1 cellular context compared by ENCODE assay signal in the genomic region with DNA sequence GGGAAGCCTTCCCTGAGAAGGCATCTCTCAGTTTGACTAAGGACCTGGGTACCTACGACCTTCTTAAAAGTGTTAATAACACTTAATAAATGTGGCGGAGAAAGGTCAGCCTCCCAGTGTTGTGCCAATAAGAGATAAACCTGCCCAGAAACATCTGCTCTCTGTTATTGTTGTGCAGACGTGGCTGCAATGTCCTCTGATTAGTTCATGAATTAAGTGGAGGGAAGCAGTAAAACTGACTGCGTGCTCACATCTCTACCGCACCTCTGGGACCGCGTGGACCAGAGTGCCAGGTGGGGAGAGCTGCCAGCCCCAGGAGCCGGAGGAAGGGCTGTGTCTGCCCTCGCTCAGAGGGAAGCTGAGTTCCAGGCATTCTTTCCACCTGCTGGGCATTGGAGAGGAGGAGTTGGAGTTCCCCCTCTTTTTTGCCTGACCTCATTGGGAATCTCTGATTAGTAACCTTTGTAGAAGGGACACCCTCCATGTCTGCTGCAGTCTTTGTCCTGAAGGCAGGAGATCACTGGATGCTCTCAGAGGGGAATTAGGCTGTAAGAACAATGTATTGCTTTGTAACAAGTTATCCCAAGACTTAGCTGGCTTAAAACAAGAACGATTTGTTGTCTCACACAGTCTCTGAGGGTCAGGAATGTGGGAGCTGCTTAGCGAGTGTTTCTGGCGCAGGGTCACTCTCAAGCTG.
TF ChIP-seq lines count a peak whose summit lies in the region.

No MANE protein-coding gene starts in this region.

TF ChIP-seq in GM23338, 12 proteins besides CTCF, POLR2A, EP300 and RAD21 (continued from another document):
- TF ChIP-seq, protein P1, sequence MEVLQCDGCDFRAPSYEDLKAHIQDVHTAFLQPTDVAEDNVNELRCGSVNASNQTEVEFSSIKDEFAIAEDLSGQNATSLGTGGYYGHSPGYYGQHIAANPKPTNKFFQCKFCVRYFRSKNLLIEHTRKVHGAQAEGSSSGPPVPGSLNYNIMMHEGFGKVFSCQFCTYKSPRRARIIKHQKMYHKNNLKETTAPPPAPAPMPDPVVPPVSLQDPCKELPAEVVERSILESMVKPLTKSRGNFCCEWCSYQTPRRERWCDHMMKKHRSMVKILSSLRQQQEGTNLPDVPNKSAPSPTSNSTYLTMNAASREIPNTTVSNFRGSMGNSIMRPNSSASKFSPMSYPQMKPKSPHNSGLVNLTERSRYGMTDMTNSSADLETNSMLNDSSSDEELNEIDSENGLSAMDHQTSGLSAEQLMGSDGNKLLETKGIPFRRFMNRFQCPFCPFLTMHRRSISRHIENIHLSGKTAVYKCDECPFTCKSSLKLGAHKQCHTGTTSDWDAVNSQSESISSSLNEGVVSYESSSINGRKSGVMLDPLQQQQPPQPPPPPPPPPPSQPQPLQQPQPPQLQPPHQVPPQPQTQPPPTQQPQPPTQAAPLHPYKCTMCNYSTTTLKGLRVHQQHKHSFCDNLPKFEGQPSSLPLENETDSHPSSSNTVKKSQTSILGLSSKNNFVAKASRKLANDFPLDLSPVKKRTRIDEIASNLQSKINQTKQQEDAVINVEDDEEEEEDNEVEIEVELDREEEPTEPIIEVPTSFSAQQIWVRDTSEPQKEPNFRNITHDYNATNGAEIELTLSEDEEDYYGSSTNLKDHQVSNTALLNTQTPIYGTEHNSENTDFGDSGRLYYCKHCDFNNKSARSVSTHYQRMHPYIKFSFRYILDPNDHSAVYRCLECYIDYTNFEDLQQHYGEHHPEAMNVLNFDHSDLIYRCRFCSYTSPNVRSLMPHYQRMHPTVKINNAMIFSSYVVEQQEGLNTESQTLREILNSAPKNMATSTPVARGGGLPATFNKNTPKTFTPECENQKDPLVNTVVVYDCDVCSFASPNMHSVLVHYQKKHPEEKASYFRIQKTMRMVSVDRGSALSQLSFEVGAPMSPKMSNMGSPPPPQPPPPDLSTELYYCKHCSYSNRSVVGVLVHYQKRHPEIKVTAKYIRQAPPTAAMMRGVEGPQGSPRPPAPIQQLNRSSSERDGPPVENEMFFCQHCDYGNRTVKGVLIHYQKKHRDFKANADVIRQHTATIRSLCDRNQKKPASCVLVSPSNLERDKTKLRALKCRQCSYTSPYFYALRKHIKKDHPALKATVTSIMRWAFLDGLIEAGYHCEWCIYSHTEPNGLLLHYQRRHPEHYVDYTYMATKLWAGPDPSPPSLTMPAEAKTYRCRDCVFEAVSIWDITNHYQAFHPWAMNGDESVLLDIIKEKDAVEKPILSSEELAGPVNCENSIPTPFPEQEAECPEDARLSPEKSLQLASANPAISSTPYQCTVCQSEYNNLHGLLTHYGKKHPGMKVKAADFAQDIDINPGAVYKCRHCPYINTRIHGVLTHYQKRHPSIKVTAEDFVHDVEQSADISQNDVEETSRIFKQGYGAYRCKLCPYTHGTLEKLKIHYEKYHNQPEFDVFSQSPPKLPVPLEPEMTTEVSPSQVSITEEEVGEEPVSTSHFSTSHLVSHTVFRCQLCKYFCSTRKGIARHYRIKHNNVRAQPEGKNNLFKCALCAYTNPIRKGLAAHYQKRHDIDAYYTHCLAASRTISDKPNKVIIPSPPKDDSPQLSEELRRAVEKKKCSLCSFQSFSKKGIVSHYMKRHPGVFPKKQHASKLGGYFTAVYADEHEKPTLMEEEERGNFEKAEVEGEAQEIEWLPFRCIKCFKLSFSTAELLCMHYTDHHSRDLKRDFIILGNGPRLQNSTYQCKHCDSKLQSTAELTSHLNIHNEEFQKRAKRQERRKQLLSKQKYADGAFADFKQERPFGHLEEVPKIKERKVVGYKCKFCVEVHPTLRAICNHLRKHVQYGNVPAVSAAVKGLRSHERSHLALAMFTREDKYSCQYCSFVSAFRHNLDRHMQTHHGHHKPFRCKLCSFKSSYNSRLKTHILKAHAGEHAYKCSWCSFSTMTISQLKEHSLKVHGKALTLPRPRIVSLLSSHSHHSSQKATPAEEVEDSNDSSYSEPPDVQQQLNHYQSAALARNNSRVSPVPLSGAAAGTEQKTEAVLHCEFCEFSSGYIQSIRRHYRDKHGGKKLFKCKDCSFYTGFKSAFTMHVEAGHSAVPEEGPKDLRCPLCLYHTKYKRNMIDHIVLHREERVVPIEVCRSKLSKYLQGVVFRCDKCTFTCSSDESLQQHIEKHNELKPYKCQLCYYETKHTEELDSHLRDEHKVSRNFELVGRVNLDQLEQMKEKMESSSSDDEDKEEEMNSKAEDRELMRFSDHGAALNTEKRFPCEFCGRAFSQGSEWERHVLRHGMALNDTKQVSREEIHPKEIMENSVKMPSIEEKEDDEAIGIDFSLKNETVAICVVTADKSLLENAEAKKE (CRISPR knock-in tag; IDR thresholded peaks at IDR 0.05), result no peak
- TF ChIP-seq ZNF114 (CRISPR knock-in tag; IDR thresholded peaks at IDR 0.05) (no peak), NANOG (IDR thresholded peaks at IDR 0.05; ENCODE audit: borderline replicate concordance) (no peak), POLR2AphosphoS5 (IDR thresholded peaks at IDR 0.05; ENCODE audit: low read depth) (no peak), ZNF331 (CRISPR knock-in tag; IDR thresholded peaks at IDR 0.05; ENCODE audit: low read depth) (no peak), STAT1 (IDR thresholded peaks at IDR 0.05; ENCODE audit: unreplicated experiment) (no peak), JUNB (IDR thresholded peaks at IDR 0.05; ENCODE audit: unreplicated experiment) (no peak), REST (IDR thresholded peaks at IDR 0.05; ENCODE audit: unreplicated experiment) (no peak), CREB1 (CRISPR knock-in tag; IDR thresholded peaks at IDR 0.05; ENCODE audit: low read depth) (no peak), EZH2 (IDR thresholded peaks at IDR 0.05; ENCODE audit: low read depth, unreplicated experiment) (no peak)
- TF ChIP-seq, protein P2, sequence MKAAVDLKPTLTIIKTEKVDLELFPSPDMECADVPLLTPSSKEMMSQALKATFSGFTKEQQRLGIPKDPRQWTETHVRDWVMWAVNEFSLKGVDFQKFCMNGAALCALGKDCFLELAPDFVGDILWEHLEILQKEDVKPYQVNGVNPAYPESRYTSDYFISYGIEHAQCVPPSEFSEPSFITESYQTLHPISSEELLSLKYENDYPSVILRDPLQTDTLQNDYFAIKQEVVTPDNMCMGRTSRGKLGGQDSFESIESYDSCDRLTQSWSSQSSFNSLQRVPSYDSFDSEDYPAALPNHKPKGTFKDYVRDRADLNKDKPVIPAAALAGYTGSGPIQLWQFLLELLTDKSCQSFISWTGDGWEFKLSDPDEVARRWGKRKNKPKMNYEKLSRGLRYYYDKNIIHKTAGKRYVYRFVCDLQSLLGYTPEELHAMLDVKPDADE (IDR thresholded peaks at IDR 0.05), result no peak
